ENCODE assay signal across 1 cellular context in genomic region chr3:161406594-161407555, GRCh38.
TF ChIP-seq lines count a peak whose summit lies in the region.

No MANE protein-coding gene starts in this region.

TF ChIP-seq in WTC11, 78 proteins besides CTCF, POLR2A, EP300 and RAD21 (continued from another document):
- TF ChIP-seq, protein P1, sequence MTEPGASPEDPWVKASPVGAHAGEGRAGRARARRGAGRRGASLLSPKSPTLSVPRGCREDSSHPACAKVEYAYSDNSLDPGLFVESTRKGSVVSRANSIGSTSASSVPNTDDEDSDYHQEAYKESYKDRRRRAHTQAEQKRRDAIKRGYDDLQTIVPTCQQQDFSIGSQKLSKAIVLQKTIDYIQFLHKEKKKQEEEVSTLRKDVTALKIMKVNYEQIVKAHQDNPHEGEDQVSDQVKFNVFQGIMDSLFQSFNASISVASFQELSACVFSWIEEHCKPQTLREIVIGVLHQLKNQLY (CRISPR knock-in tag; IDR thresholded peaks at IDR 0.05), result no peak
- TF ChIP-seq JUN (CRISPR knock-in tag; IDR thresholded peaks at IDR 0.05), result no peak
- no peak for TF ChIP-seq CBFB (CRISPR knock-in tag; IDR thresholded peaks at IDR 0.05; ENCODE audit: low read depth)
- no peak for TF ChIP-seq TP53 (CRISPR knock-in tag; IDR thresholded peaks at IDR 0.05)
- TF ChIP-seq ELF4 (CRISPR knock-in tag; IDR thresholded peaks at IDR 0.05; ENCODE audit: low read depth), result no peak
